6 cellular contexts compared by ENCODE assay signal in the genomic region with DNA sequence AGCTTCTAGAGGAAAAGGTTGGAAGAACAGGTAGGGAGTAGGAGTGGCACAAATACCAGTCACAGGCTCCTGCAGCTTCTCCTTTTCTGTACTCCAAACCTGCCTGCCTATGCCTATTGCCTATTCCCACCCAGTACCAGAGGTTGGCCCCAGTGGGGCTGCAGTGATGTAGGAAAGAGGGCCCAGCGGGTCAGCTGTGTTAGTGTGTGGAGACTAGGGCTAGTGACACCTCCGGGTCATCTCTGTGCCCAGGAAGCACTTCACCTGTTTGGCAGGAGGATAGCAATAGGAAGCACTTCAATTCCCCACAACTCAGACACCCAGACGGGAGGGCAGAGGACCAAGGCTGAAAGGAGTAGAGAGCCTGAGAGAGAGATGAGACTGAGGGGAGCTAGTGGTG. TPM values are rescaled to one million over a fixed set of nuclear protein-coding genes. Genes with fewer than 3 reads are reported as not detected.
DNase-seq lines count a peak whose midpoint lies in the region; ATAC-seq, FAIRE-seq and TF ChIP-seq lines count a peak whose summit lies in the region.
"Not testable (repeated sequence)": the region's sequence is repeated elsewhere in the genome, so short reads cannot be mapped to it uniquely, and the experiment has no call there.

No MANE protein-coding gene starts in this region.

- not testable (repeated sequence) for H2AFZ ChIP-seq in IMR-90 (replicated peaks; ENCODE audit: low read length, poor library complexity); K562 (ENCODE audit: low read depth, low read length)

- H3K23ac ChIP-seq in IMR-90 (ENCODE audit: low read depth, low read length): not testable (repeated sequence)

- not testable (repeated sequence) for H3K27me3 Mint-ChIP-seq in CD4-positive, CD25-positive, alpha-beta regulatory T cell; activated CD4-positive, alpha-beta T cell treated with anti-CD3 and anti-CD28 coated beads, Interleukin-2, amount 10 ng/mL, durations not matched to agents 7 days and 5 days

- H3K79me2 ChIP-seq in K562 (ENCODE audit: control insufficient read depth, insufficient read depth, low read length): peaks cover 31% of the 10 kb centered on the region

- dilution Hi-C loops in IMR-90 (cut with HindIII; ENCODE audit: low sequenced_read_pairs, unreplicated experiment): not testable (repeated sequence)

- not testable (repeated sequence) for H2AK9ac ChIP-seq in IMR-90 (replicated peaks; ENCODE audit: low read depth, low read length, poor library complexity)

- H3K4me2 ChIP-seq in IMR-90 (ENCODE audit: low read depth, low read length) (peak overlapping the region; percentile 46), K562 (ENCODE audit: insufficient read depth, low read length) (peak overlapping the region; percentile 80)

- DNase-seq in CD4-positive, CD25-positive, alpha-beta regulatory T cell; IMR-90; activated CD4-positive, alpha-beta T cell treated with anti-CD3 and anti-CD28 coated beads, Interleukin-2, amount 10 ng/mL, durations not matched to agents 7 days and 5 days; heart right ventricle; skeletal muscle cell (ENCODE audit: low read depth): not testable (repeated sequence)
- peak in 1 of 4 experiments; percentile 16 for DNase-seq in K562 (ENCODE audit: extremely low read depth in 1 of 4, low spot score in 3 of 4)

- H3K36me3 ChIP-seq in CD4-positive, CD25-positive, alpha-beta regulatory T cell (ENCODE audit: control insufficient read depth, insufficient read depth, low read length): not testable (repeated sequence)
- H3K36me3 ChIP-seq in IMR-90 (ENCODE audit: control insufficient read depth, insufficient read depth, low read length): peaks cover 23% of the 10 kb centered on the region
- peaks cover 70% of the 10 kb centered on the region for H3K36me3 ChIP-seq in K562 (ENCODE audit: control insufficient read depth, insufficient read depth, low read length)
- peaks cover 0 to 33% (median 0%) of the 10 kb centered on the region in 9 donors for H3K36me3 ChIP-seq in heart right ventricle

- H3K4me3 Mint-ChIP-seq in CD4-positive, CD25-positive, alpha-beta regulatory T cell: peak overlapping the region; percentile 79 to 96 (median 90)
- peak overlapping the region; percentile 76 for H3K4me3 Mint-ChIP-seq in activated CD4-positive, alpha-beta T cell treated with anti-CD3 and anti-CD28 coated beads, Interleukin-2, amount 10 ng/mL, durations not matched to agents 7 days and 5 days

- not testable (repeated sequence) for ATAC-seq in CD4-positive, CD25-positive, alpha-beta regulatory T cell (ENCODE audit: low read depth in 2 of 2); IMR-90 (ENCODE audit: low read depth); K562; heart right ventricle

- H3K4me3 ChIP-seq in CD4-positive, CD25-positive, alpha-beta regulatory T cell (ENCODE audit: low read depth, low read length): peak overlapping the region; percentile 46
- H3K4me3 ChIP-seq in IMR-90 (ENCODE audit: insufficient read depth, low read depth, low read length) (peak overlapping the region; percentile 10; the same call in 1 of the 2 replicates), K562 (peak overlapping the region; percentile 44), heart right ventricle (peak overlapping the region in 8 of 10 donors; percentile 14 to 52 (median 47)), skeletal muscle cell (ENCODE audit: low read depth, low read length) (peak overlapping the region; percentile 36)

- not testable (repeated sequence) for H3K4ac ChIP-seq in IMR-90 (ENCODE audit: low read depth, low read length)

- not testable (repeated sequence) for H3K18ac ChIP-seq in IMR-90 (ENCODE audit: low read depth, low read length)

- H2BK15ac ChIP-seq in IMR-90 (ENCODE audit: low read depth, low read length): not testable (repeated sequence)

- POLR2A ChIA-PET in IMR-90 (lab: Charles Lee; ENCODE audit: unreplicated experiment); activated CD4-positive, alpha-beta T cell treated with anti-CD3 and anti-CD28 coated beads, Interleukin-2, amount 10 ng/mL, durations not matched to agents 7 days and 5 days (lab: Charles Lee): not testable (repeated sequence)
- POLR2A ChIA-PET in K562 (lab: Yijun Ruan, JAX): interaction anchor here (0.6 to 16.7 kb wide), 10 partner anchors 9 to 366 kb away, joined by 3 to 274 read pairs (median 4); a partner anchor contains a TSS

- not testable (repeated sequence) for H4K91ac ChIP-seq in IMR-90 (ENCODE audit: insufficient read depth, low read depth, low read length)

- peaks cover 4 to 12% of the 10 kb centered on the region in 2 experiments; a peak in 3 of 4 replicates for H3K79me1 ChIP-seq in IMR-90 (ENCODE audit: low read depth in 1 of 2, low read length in 2 of 2)

- H3K27me3 ChIP-seq in CD4-positive, CD25-positive, alpha-beta regulatory T cell (ENCODE audit: control insufficient read depth, insufficient read depth, low read length); IMR-90 (ENCODE audit: control insufficient read depth, insufficient read depth, low read length); K562 (ENCODE audit: control insufficient read depth in 2 of 2, insufficient read depth in 2 of 2, low read length in 2 of 2); heart right ventricle: not testable (repeated sequence)

- not testable (repeated sequence) for H2BK20ac ChIP-seq in IMR-90 (ENCODE audit: low read depth, low read length)

- H3K9me3 ChIP-seq in CD4-positive, CD25-positive, alpha-beta regulatory T cell (ENCODE audit: control insufficient read depth in 2 of 2, low read length in 2 of 2); IMR-90 (ENCODE audit: control insufficient read depth, insufficient read depth, low read length); K562 (replicated peaks; ENCODE audit: control insufficient read depth, insufficient read depth, low read depth, low read length); heart right ventricle: not testable (repeated sequence)

- not testable (repeated sequence) for H3K9ac ChIP-seq in IMR-90 (ENCODE audit: low read depth, low read length)
- H3K9ac ChIP-seq in K562 (ENCODE audit: insufficient read depth in 1 of 2, low read depth in 2 of 2, low read length in 2 of 2): peak overlapping the region; percentile 10 to 50; a peak in 2 of 4 replicates

- not testable (repeated sequence) for H3K14ac ChIP-seq in IMR-90 (replicated peaks; ENCODE audit: low read depth, low read length)

- intact Hi-C loops in IMR-90 (cut with micrococcal nuclease); K562 (cut with micrococcal nuclease): not testable (repeated sequence)
- intact Hi-C loops in heart right ventricle (cut with DNase I): loop anchor here in 1 of 10 donors (2.0 kb wide), 1 partner anchor 23 kb away; a partner anchor contains a TSS

- TF ChIP-seq RAD21 in IMR-90 (IDR thresholded peaks at IDR 0.05; ENCODE audit: low read length); K562 (CRISPR knock-in tag; conservative IDR thresholded peaks at IDR 0.05 in 1 of 2, IDR thresholded peaks at IDR 0.05 in 1 of 2): not testable (repeated sequence)

- H3K27ac ChIP-seq in CD4-positive, CD25-positive, alpha-beta regulatory T cell (ENCODE audit: insufficient read depth, low read length, poor library complexity, severe bottlenecking); IMR-90 (ENCODE audit: insufficient read depth, low read length); K562 (ENCODE audit: extremely low read depth, low read depth, low read length): not testable (repeated sequence)
- H3K27ac ChIP-seq in heart right ventricle: peak overlapping the region in 9 of 10 donors; percentile 42 to 78 (median 62)

- H3K36me3 Mint-ChIP-seq in CD4-positive, CD25-positive, alpha-beta regulatory T cell: not testable (repeated sequence)
- peaks cover 54% of the 10 kb centered on the region for H3K36me3 Mint-ChIP-seq in activated CD4-positive, alpha-beta T cell treated with anti-CD3 and anti-CD28 coated beads, Interleukin-2, amount 10 ng/mL, durations not matched to agents 7 days and 5 days (ENCODE audit: low read depth)

- in situ Hi-C loops in IMR-90 (cut with MboI; ENCODE audit: low sequenced_read_pairs): not testable (repeated sequence)
- in situ Hi-C loops in K562 (cut with MboI): loop anchor here (5.0 kb wide), 1 partner anchor 361 kb away; no protein-coding TSS in a partner anchor

- peaks cover 11% of the 10 kb centered on the region for H3K9me1 ChIP-seq in IMR-90 (ENCODE audit: insufficient read depth, low read length)
- peaks cover 18% of the 10 kb centered on the region for H3K9me1 ChIP-seq in K562 (ENCODE audit: control insufficient read depth, insufficient read depth, low read length)

- H4K20me1 ChIP-seq in IMR-90 (ENCODE audit: insufficient read depth, low read length): not testable (repeated sequence)
- H4K20me1 ChIP-seq in K562 (replicated peaks; ENCODE audit: control insufficient read depth, insufficient read depth, low read length): 0 out of 2 replicates have a peak, but pooled peaks cover 10% of the 10 kb centered on the region

- not testable (repeated sequence) for TF ChIP-seq CTCF in IMR-90 (conservative IDR thresholded peaks at IDR 0.05; ENCODE audit: low read depth, low read length); K562 (IDR thresholded peaks at IDR 0.05 in 2 of 3, conservative IDR thresholded peaks at IDR 0.05 in 1 of 3; ENCODE audit: insufficient read depth in 2 of 3, low read depth in 1 of 3, low read length in 3 of 3); heart right ventricle (IDR thresholded peaks at IDR 0.05)

- not testable (repeated sequence) for H4K5ac ChIP-seq in IMR-90 (ENCODE audit: low read depth, low read length)

- not testable (repeated sequence) for H2BK120ac ChIP-seq in IMR-90 (ENCODE audit: low read depth, low read length)

- peaks cover 7 to 56% (median 41%) of the 10 kb centered on the region in 4 donors for H3K4me1 Mint-ChIP-seq in CD4-positive, CD25-positive, alpha-beta regulatory T cell
- H3K4me1 Mint-ChIP-seq in activated CD4-positive, alpha-beta T cell treated with anti-CD3 and anti-CD28 coated beads, Interleukin-2, amount 10 ng/mL, durations not matched to agents 7 days and 5 days: peaks cover 65% of the 10 kb centered on the region

- WGBS in IMR-90 (ENCODE audit: extremely low coverage in 2 of 2, insufficient read length in 1 of 2), 2 experiments: no CpG with 5 or more reads among the region's 3 CpGs
- WGBS in K562 (ENCODE audit: insufficient coverage, low coverage, missing lambda C conversion rate): 34% methylated on average over 3 of the region's 3 CpGs
- 39 to 56% methylated on average over 3 of the region's 3 CpGs for WGBS in heart right ventricle, 2 donors

- not testable (repeated sequence) for TF ChIP-seq POLR2A in IMR-90 (IDR thresholded peaks at IDR 0.05; ENCODE audit: low read depth, low read length); K562 (conservative IDR thresholded peaks at IDR 0.05)

- FAIRE-seq in K562 (lab: Jason Lieb, UNC): not testable (repeated sequence)

- H3K56ac ChIP-seq in IMR-90 (ENCODE audit: extremely low read depth, insufficient read depth, low read length): not testable (repeated sequence)

- H4K8ac ChIP-seq in IMR-90 (ENCODE audit: low read depth in 2 of 2, low read length in 2 of 2): not testable (repeated sequence)

- TF ChIP-seq EP300 in K562 (IDR thresholded peaks at IDR 0.05; ENCODE audit: low read length): not testable (repeated sequence)

- not testable (repeated sequence) for BruUV-seq in IMR-90 (replicated peaks; lab: Mats Ljungman, UMichigan); K562 (replicated peaks; lab: Mats Ljungman, UMichigan)

- peak overlapping the region; percentile 36 for H2AK5ac ChIP-seq in IMR-90 (ENCODE audit: low read depth, low read length)

- H3K4me1 ChIP-seq in CD4-positive, CD25-positive, alpha-beta regulatory T cell (ENCODE audit: control insufficient read depth, insufficient read depth, low read length, poor library complexity, severe bottlenecking): peaks cover 28% of the 10 kb centered on the region
- not testable (repeated sequence) for H3K4me1 ChIP-seq in IMR-90 (ENCODE audit: control insufficient read depth, insufficient read depth, low read length)
- peaks cover 32 to 34% of the 10 kb centered on the region in 2 experiments for H3K4me1 ChIP-seq in K562 (replicated peaks in 1 of 2; ENCODE audit: control insufficient read depth in 2 of 2, insufficient read depth in 2 of 2, low read length in 2 of 2)
- H3K4me1 ChIP-seq in heart right ventricle: peaks cover 5 to 49% (median 37%) of the 10 kb centered on the region in 9 donors

- not testable (repeated sequence) for H3K9me3 Mint-ChIP-seq in CD4-positive, CD25-positive, alpha-beta regulatory T cell; activated CD4-positive, alpha-beta T cell treated with anti-CD3 and anti-CD28 coated beads, Interleukin-2, amount 10 ng/mL, durations not matched to agents 7 days and 5 days

- CTCF ChIA-PET in IMR-90 (lab: Yijun Ruan, JAX); K562 (lab: Yijun Ruan, JAX; ENCODE audit: low intra/inter-chr PET ratio): not testable (repeated sequence)
- CTCF ChIA-PET in activated CD4-positive, alpha-beta T cell treated with anti-CD3 and anti-CD28 coated beads, Interleukin-2, amount 10 ng/mL, durations not matched to agents 7 days and 5 days (lab: Charles Lee): interaction anchor here (1.1 to 1.7 kb wide), 5 partner anchors 23 to 85 kb away, joined by 3 to 7 read pairs (median 5); a partner anchor contains a TSS

- peak overlapping the region; percentile 79 to 95 (median 95) for H3K27ac Mint-ChIP-seq in CD4-positive, CD25-positive, alpha-beta regulatory T cell
- peak overlapping the region; percentile 87 for H3K27ac Mint-ChIP-seq in activated CD4-positive, alpha-beta T cell treated with anti-CD3 and anti-CD28 coated beads, Interleukin-2, amount 10 ng/mL, durations not matched to agents 7 days and 5 days

- H2BK5ac ChIP-seq in IMR-90 (ENCODE audit: low read depth, low read length, poor library complexity, severe bottlenecking): not testable (repeated sequence)

RNA-seq across cellular contexts. Expression of a gene that starts 0.7 kb away (rescaled TPM):
- total RNA-seq in CD4-positive, CD25-positive, alpha-beta regulatory T cell: 33.0 TPM
- 100 to 1,000 TPM in 1 of 4 donors, 10 to 100 TPM in 3; 68.2 to 109 (median 92.4) TPM for polyA plus RNA-seq in CD4-positive, CD25-positive, alpha-beta regulatory T cell
- total RNA-seq in IMR-90 (2012; rRNA removed): 46.1 and 47.0 TPM in 2 replicates
- 62.6 and 69.7 TPM in 2 replicates for polyA plus RNA-seq in IMR-90 (2012; rRNA removed)
- 65.0 and 142 TPM in 2 replicates for polyA plus RNA-seq in IMR-90 (2012; cell fraction: cytosol; rRNA removed)
- polyA plus RNA-seq in IMR-90 (2012; cell fraction: nucleus; rRNA removed; ENCODE audit: low replicate concordance): 65.0 and 66.5 TPM in 2 replicates
- 10 to 100 TPM; 61.4 to 63.4 TPM for total RNA-seq in activated CD4-positive, alpha-beta T cell treated with anti-CD3 and anti-CD28 coated beads, Interleukin-2, amount 10 ng/mL, durations not matched to agents 7 days and 5 days
- total RNA-seq in K562 (2011; cell fraction: chromatin; rRNA removed; ENCODE audit: low replicate concordance): 193 and 319 TPM in 2 replicates
- 209 and 250 TPM in 2 replicates for total RNA-seq in K562 (2011; cell fraction: nucleolus; rRNA removed)
- total RNA-seq in K562 (2011; cell fraction: nucleoplasm; rRNA removed): 213 and 242 TPM in 2 replicates
- 93.5 and 102 TPM in 2 replicates for total RNA-seq in K562 (2014; rRNA removed)
- total RNA-seq in K562 (2014; rRNA removed; fragmentation: Illumina TruSeq; extraction: Trizol): 52.0 and 64.1 TPM in 2 replicates
- 42.8 and 43.2 TPM in 2 replicates for total RNA-seq in K562 (2015; rRNA removed; fragmentation: Illumina TruSeq; extraction: Trizol)
- total RNA-seq in K562 (2021): 69.8 and 74.2 TPM in 2 replicates
- polyA plus RNA-seq in K562 (2011; rRNA removed): 263 and 354 TPM in 2 replicates
- polyA plus RNA-seq in K562 (2011; cell fraction: cytosol; rRNA removed): 404 and 465 TPM in 2 replicates
- 420 and 425 TPM in 2 replicates for polyA plus RNA-seq in K562 (2011; cell fraction: nucleus; rRNA removed)
- polyA plus RNA-seq in K562 (2012): 119 and 134 TPM in 2 replicates
- polyA plus RNA-seq in K562 (2014; fragmentation: Illumina TruSeq; extraction: Trizol): 110 and 122 TPM in 2 replicates
- polyA plus RNA-seq in K562 (2014; fragmentation: Nextera tagmentation; extraction: Ambion mirVana): 100 to 1,000 TPM in 1 of 2 experiments, 10 to 100 TPM in 1; 93.5 to 124 TPM
- polyA plus RNA-seq in K562 (2014; rRNA removed): 99.2 and 113 TPM in 2 replicates
- polyA minus RNA-seq in K562 (2011; rRNA and poly(A)+ RNA removed): 264 and 310 TPM in 2 replicates
- polyA minus RNA-seq in K562 (2011; cell fraction: cytosol; rRNA and poly(A)+ RNA removed): 143 and 155 TPM in 2 replicates
- polyA minus RNA-seq in K562 (2011; cell fraction: nucleus; rRNA and poly(A)+ RNA removed): 82.8 and 138 TPM in 2 replicates
- total RNA-seq in heart right ventricle: 100 to 1,000 TPM; 196 to 416 (median 291) TPM
- 100 to 1,000 TPM; 122 to 156 TPM for polyA plus RNA-seq in heart right ventricle

RNA-seq across cellular contexts. Expression of a gene that starts 4.7 kb away (rescaled TPM):
- total RNA-seq in CD4-positive, CD25-positive, alpha-beta regulatory T cell: 59.7 TPM
- polyA plus RNA-seq in CD4-positive, CD25-positive, alpha-beta regulatory T cell: 10 to 100 TPM; 53.3 to 82.6 (median 67.1) TPM
- total RNA-seq in IMR-90 (2012; rRNA removed) (27.5 and 28.7 TPM in 2 replicates), K562 (2014; rRNA removed) (55.1 and 86.9 TPM in 2 replicates), K562 (2014; rRNA removed; fragmentation: Illumina TruSeq; extraction: Trizol) (52.5 and 57.6 TPM in 2 replicates), K562 (2015; rRNA removed; fragmentation: Illumina TruSeq; extraction: Trizol) (51.5 and 55.3 TPM in 2 replicates), K562 (2021) (109 and 114 TPM in 2 replicates), heart right ventricle (10 to 100 TPM; 44.6 to 69.3 (median 49.6) TPM)
- polyA plus RNA-seq in IMR-90 (2012; rRNA removed) (77.9 and 78.9 TPM in 2 replicates), K562 (2011; rRNA removed) (64.4 and 76.9 TPM in 2 replicates), K562 (2014; fragmentation: Illumina TruSeq; extraction: Trizol) (138 TPM in 2 replicates), K562 (2014; fragmentation: Nextera tagmentation; extraction: Ambion mirVana) (10 to 100 TPM; 47.5 to 55.8 TPM), K562 (2014; rRNA removed) (68.4 and 68.7 TPM in 2 replicates), heart right ventricle (10 to 100 TPM in 1 of 2 donors, 1 to 10 TPM in 1; 9.0 to 44.9 TPM)
- 51.4 and 88.9 TPM in 2 replicates for polyA plus RNA-seq in IMR-90 (2012; cell fraction: cytosol; rRNA removed)
- polyA plus RNA-seq in IMR-90 (2012; cell fraction: nucleus; rRNA removed; ENCODE audit: low replicate concordance): 62.4 and 74.4 TPM in 2 replicates
- 10 to 100 TPM; 61.7 to 62.6 TPM for total RNA-seq in activated CD4-positive, alpha-beta T cell treated with anti-CD3 and anti-CD28 coated beads, Interleukin-2, amount 10 ng/mL, durations not matched to agents 7 days and 5 days
- 166 and 297 TPM in 2 replicates for total RNA-seq in K562 (2011; cell fraction: chromatin; rRNA removed; ENCODE audit: low replicate concordance)
- total RNA-seq in K562 (2011; cell fraction: nucleolus; rRNA removed): 236 and 239 TPM in 2 replicates
- 231 and 242 TPM in 2 replicates for total RNA-seq in K562 (2011; cell fraction: nucleoplasm; rRNA removed)
- polyA plus RNA-seq in K562 (2011; cell fraction: cytosol; rRNA removed): 69.3 and 115 TPM in 2 replicates
- polyA plus RNA-seq in K562 (2011; cell fraction: nucleus; rRNA removed): 101 and 179 TPM in 2 replicates
- polyA plus RNA-seq in K562 (2012): 112 and 132 TPM in 2 replicates
- polyA minus RNA-seq in K562 (2011; rRNA and poly(A)+ RNA removed): 29.4 and 51.4 TPM in 2 replicates
- polyA minus RNA-seq in K562 (2011; cell fraction: cytosol; rRNA and poly(A)+ RNA removed): 27.1 and 48.7 TPM in 2 replicates
- 32.1 and 40.7 TPM in 2 replicates for polyA minus RNA-seq in K562 (2011; cell fraction: nucleus; rRNA and poly(A)+ RNA removed)

RNA-seq across cellular contexts. Expression of a gene that starts 22.8 kb away (rescaled TPM):
- 37.7 TPM for total RNA-seq in CD4-positive, CD25-positive, alpha-beta regulatory T cell
- 1 to 10 TPM in 3 of 4 donors, under 1 TPM in 1; 0.84 to 2.2 (median 1.8) TPM for polyA plus RNA-seq in CD4-positive, CD25-positive, alpha-beta regulatory T cell
- 55.5 and 60.8 TPM in 2 replicates for total RNA-seq in IMR-90 (2012; rRNA removed)
- polyA plus RNA-seq in IMR-90 (2012; rRNA removed): 40.3 and 47.3 TPM in 2 replicates
- 11.7 and 27.3 TPM in 2 replicates for polyA plus RNA-seq in IMR-90 (2012; cell fraction: cytosol; rRNA removed)
- 39.8 and 75.8 TPM in 2 replicates for polyA plus RNA-seq in IMR-90 (2012; cell fraction: nucleus; rRNA removed; ENCODE audit: low replicate concordance)
- 100 to 1,000 TPM; 139 to 147 TPM for total RNA-seq in activated CD4-positive, alpha-beta T cell treated with anti-CD3 and anti-CD28 coated beads, Interleukin-2, amount 10 ng/mL, durations not matched to agents 7 days and 5 days
- 517 and 585 TPM in 2 replicates for total RNA-seq in K562 (2011; cell fraction: chromatin; rRNA removed; ENCODE audit: low replicate concordance)
- total RNA-seq in K562 (2011; cell fraction: nucleolus; rRNA removed): 336 and 355 TPM in 2 replicates
- 269 and 327 TPM in 2 replicates for total RNA-seq in K562 (2011; cell fraction: nucleoplasm; rRNA removed)
- 124 and 144 TPM in 2 replicates for total RNA-seq in K562 (2014; rRNA removed)
- total RNA-seq in K562 (2014; rRNA removed; fragmentation: Illumina TruSeq; extraction: Trizol): 149 and 151 TPM in 2 replicates
- total RNA-seq in K562 (2015; rRNA removed; fragmentation: Illumina TruSeq; extraction: Trizol): 151 and 156 TPM in 2 replicates
- total RNA-seq in K562 (2021): 134 and 143 TPM in 2 replicates
- polyA plus RNA-seq in K562 (2011; rRNA removed): 192 and 229 TPM in 2 replicates
- polyA plus RNA-seq in K562 (2011; cell fraction: cytosol; rRNA removed): 91.5 and 98.4 TPM in 2 replicates
- polyA plus RNA-seq in K562 (2011; cell fraction: nucleus; rRNA removed): 797 and 863 TPM in 2 replicates
- polyA plus RNA-seq in K562 (2012): 120 and 153 TPM in 2 replicates
- 133 and 140 TPM in 2 replicates for polyA plus RNA-seq in K562 (2014; fragmentation: Illumina TruSeq; extraction: Trizol)
- 100 to 1,000 TPM in 1 of 2 experiments, 10 to 100 TPM in 1; 94.4 to 286 TPM for polyA plus RNA-seq in K562 (2014; fragmentation: Nextera tagmentation; extraction: Ambion mirVana)
- 143 and 157 TPM in 2 replicates for polyA plus RNA-seq in K562 (2014; rRNA removed)
- 178 and 188 TPM in 2 replicates for polyA minus RNA-seq in K562 (2011; rRNA and poly(A)+ RNA removed)
- polyA minus RNA-seq in K562 (2011; cell fraction: cytosol; rRNA and poly(A)+ RNA removed): 74.0 and 98.5 TPM in 2 replicates
- polyA minus RNA-seq in K562 (2011; cell fraction: nucleus; rRNA and poly(A)+ RNA removed): 244 and 330 TPM in 2 replicates
- 1 to 10 TPM in 7 of 10 donors, under 1 TPM in 3; 0.55 to 6.5 (median 1.2) TPM for total RNA-seq in heart right ventricle
- polyA plus RNA-seq in heart right ventricle: 1 to 10 TPM in 1 of 2 donors, under 1 TPM in 1; 0.86 to 1.6 TPM

RNA-seq across cellular contexts. Expression of a gene that starts 23.6 kb away (rescaled TPM):
- total RNA-seq in CD4-positive, CD25-positive, alpha-beta regulatory T cell: 66.9 TPM
- polyA plus RNA-seq in CD4-positive, CD25-positive, alpha-beta regulatory T cell: 10 to 100 TPM; 29.5 to 35.0 (median 31.2) TPM
- total RNA-seq in IMR-90 (2012; rRNA removed) (21.7 and 22.4 TPM in 2 replicates), K562 (2014; rRNA removed) (32.0 and 42.0 TPM in 2 replicates), K562 (2014; rRNA removed; fragmentation: Illumina TruSeq; extraction: Trizol) (7.0 and 8.9 TPM in 2 replicates), K562 (2015; rRNA removed; fragmentation: Illumina TruSeq; extraction: Trizol) (15.7 and 15.9 TPM in 2 replicates), K562 (2021) (16.3 and 21.1 TPM in 2 replicates), heart right ventricle (10 to 100 TPM; 10.6 to 23.4 (median 21.0) TPM)
- polyA plus RNA-seq in IMR-90 (2012; rRNA removed) (57.4 and 63.2 TPM in 2 replicates), K562 (2011; rRNA removed) (47.7 and 62.5 TPM in 2 replicates), K562 (2014; fragmentation: Illumina TruSeq; extraction: Trizol) (18.5 and 21.5 TPM in 2 replicates), K562 (2014; fragmentation: Nextera tagmentation; extraction: Ambion mirVana) (1 to 10 TPM in 1 of 2 experiments, under 1 TPM in 1; 0.37 to 1.0 TPM), K562 (2014; rRNA removed) (29.1 and 29.6 TPM in 2 replicates), heart right ventricle (10 to 100 TPM; 18.0 to 23.8 TPM)
- 35.2 and 70.5 TPM in 2 replicates for polyA plus RNA-seq in IMR-90 (2012; cell fraction: cytosol; rRNA removed)
- 149 and 192 TPM in 2 replicates for polyA plus RNA-seq in IMR-90 (2012; cell fraction: nucleus; rRNA removed; ENCODE audit: low replicate concordance)
- total RNA-seq in activated CD4-positive, alpha-beta T cell treated with anti-CD3 and anti-CD28 coated beads, Interleukin-2, amount 10 ng/mL, durations not matched to agents 7 days and 5 days: 10 to 100 TPM; 38.6 to 46.6 TPM
- 28.5 and 62.9 TPM in 2 replicates for total RNA-seq in K562 (2011; cell fraction: chromatin; rRNA removed; ENCODE audit: low replicate concordance)
- 57.0 and 57.2 TPM in 2 replicates for total RNA-seq in K562 (2011; cell fraction: nucleolus; rRNA removed)
- total RNA-seq in K562 (2011; cell fraction: nucleoplasm; rRNA removed): 50.3 and 52.8 TPM in 2 replicates
- polyA plus RNA-seq in K562 (2011; cell fraction: cytosol; rRNA removed): 41.8 and 64.9 TPM in 2 replicates
- 114 and 146 TPM in 2 replicates for polyA plus RNA-seq in K562 (2011; cell fraction: nucleus; rRNA removed)
- polyA plus RNA-seq in K562 (2012): 12.8 and 25.6 TPM in 2 replicates
- polyA minus RNA-seq in K562 (2011; rRNA and poly(A)+ RNA removed): 6.9 and 11.3 TPM in 2 replicates
- 6.6 and 14.3 TPM in 2 replicates for polyA minus RNA-seq in K562 (2011; cell fraction: cytosol; rRNA and poly(A)+ RNA removed)
- polyA minus RNA-seq in K562 (2011; cell fraction: nucleus; rRNA and poly(A)+ RNA removed): 23.4 and 27.1 TPM in 2 replicates

RNA-seq across cellular contexts. Expression of a gene that starts 38.0 kb away (rescaled TPM):
- 15.2 TPM for total RNA-seq in CD4-positive, CD25-positive, alpha-beta regulatory T cell
- under 1 TPM in 3 of 4 donors, not detected in 1; 0.08 to 0.78 (median 0.10) TPM for polyA plus RNA-seq in CD4-positive, CD25-positive, alpha-beta regulatory T cell
- total RNA-seq in IMR-90 (2012; rRNA removed): 2.2 and 2.8 TPM in 2 replicates
- polyA plus RNA-seq in IMR-90 (2012; rRNA removed): 5.9 and 6.8 TPM in 2 replicates
- 0.62 and 0.75 TPM in 2 replicates for polyA plus RNA-seq in IMR-90 (2012; cell fraction: cytosol; rRNA removed)
- polyA plus RNA-seq in IMR-90 (2012; cell fraction: nucleus; rRNA removed; ENCODE audit: low replicate concordance): 23.4 and 50.7 TPM in 2 replicates
- 10 to 100 TPM; 18.4 to 20.6 TPM for total RNA-seq in activated CD4-positive, alpha-beta T cell treated with anti-CD3 and anti-CD28 coated beads, Interleukin-2, amount 10 ng/mL, durations not matched to agents 7 days and 5 days
- 428 and 683 TPM in 2 replicates for total RNA-seq in K562 (2011; cell fraction: chromatin; rRNA removed; ENCODE audit: low replicate concordance)
- total RNA-seq in K562 (2011; cell fraction: nucleolus; rRNA removed): 235 and 256 TPM in 2 replicates
- 327 and 411 TPM in 2 replicates for total RNA-seq in K562 (2011; cell fraction: nucleoplasm; rRNA removed)
- 10.3 and 12.2 TPM in 2 replicates for total RNA-seq in K562 (2014; rRNA removed)
- total RNA-seq in K562 (2014; rRNA removed; fragmentation: Illumina TruSeq; extraction: Trizol): 14.3 and 17.2 TPM in 2 replicates
- 13.6 and 16.2 TPM in 2 replicates for total RNA-seq in K562 (2015; rRNA removed; fragmentation: Illumina TruSeq; extraction: Trizol)
- 25.0 and 25.8 TPM in 2 replicates for total RNA-seq in K562 (2021)
- 42.2 and 42.3 TPM in 2 replicates for polyA plus RNA-seq in K562 (2011; rRNA removed)
- 22.3 and 26.9 TPM in 2 replicates for polyA plus RNA-seq in K562 (2011; cell fraction: cytosol; rRNA removed)
- 234 and 292 TPM in 2 replicates for polyA plus RNA-seq in K562 (2011; cell fraction: nucleus; rRNA removed)
- 12.2 and 29.3 TPM in 2 replicates for polyA plus RNA-seq in K562 (2012)
- polyA plus RNA-seq in K562 (2014; fragmentation: Illumina TruSeq; extraction: Trizol): 19.3 and 21.9 TPM in 2 replicates
- polyA plus RNA-seq in K562 (2014; fragmentation: Nextera tagmentation; extraction: Ambion mirVana): 1 to 10 TPM; 1.4 to 4.0 TPM
- polyA plus RNA-seq in K562 (2014; rRNA removed): 26.6 and 26.7 TPM in 2 replicates
- 30.2 and 31.0 TPM in 2 replicates for polyA minus RNA-seq in K562 (2011; rRNA and poly(A)+ RNA removed)
- polyA minus RNA-seq in K562 (2011; cell fraction: cytosol; rRNA and poly(A)+ RNA removed): 9.1 and 14.2 TPM in 2 replicates
- polyA minus RNA-seq in K562 (2011; cell fraction: nucleus; rRNA and poly(A)+ RNA removed): 67.0 and 69.4 TPM in 2 replicates
- total RNA-seq in heart right ventricle: 1 to 10 TPM; 2.1 to 6.4 (median 4.1) TPM
- 1 to 10 TPM; 3.0 to 8.7 TPM for polyA plus RNA-seq in heart right ventricle
